12 cellular contexts compared by ENCODE assay signal in the genomic region with DNA sequence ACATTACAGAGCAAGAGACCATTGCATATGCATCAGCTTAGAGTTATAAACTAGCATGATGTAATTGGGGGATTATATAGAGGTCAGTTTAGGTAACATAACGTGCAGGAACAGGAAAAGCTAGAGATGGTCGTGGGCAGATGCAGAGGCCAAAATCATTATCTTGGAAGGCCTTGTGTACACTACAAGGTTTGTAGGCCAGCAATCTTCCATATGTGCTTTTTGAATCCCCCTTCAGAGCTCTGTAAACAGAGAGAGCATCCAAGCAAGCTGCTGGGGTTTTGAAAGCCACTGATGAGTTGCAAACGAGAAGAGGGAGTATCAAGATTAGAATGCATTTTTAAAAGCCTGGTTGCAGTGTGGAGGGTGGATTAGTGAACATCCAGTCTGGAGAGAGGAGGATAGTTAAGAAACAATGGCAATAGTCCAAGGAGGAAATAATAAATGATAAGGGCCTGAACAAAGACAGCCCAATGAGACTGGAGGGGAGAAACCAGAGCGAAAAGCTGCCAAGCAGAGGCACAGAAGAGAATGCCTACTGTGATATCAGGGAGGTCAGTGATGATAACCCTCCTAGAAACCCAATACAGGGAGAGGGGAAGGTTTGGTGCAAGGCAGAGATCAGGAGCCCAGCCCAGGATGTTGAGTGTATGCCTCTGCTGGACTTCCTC.
DNase-seq lines count a peak whose midpoint lies in the region; ATAC-seq and TF ChIP-seq lines count a peak whose summit lies in the region.
"Had no signal": no experiment of that assay in that cellular context is flagged by ENCODE, and none has a peak within 500 bp of the region (broad histone marks: within the 10 kb centered on the region; RNA-seq: fewer than 3 reads in every experiment).

No MANE protein-coding gene starts in this region.

- H3K27ac ChIP-seq in hepatocyte (no peak overlapping the region), colonic mucosa (no peak overlapping the region), GM23338 (ENCODE audit: low read depth) (no peak overlapping the region)

- H3K27me3 ChIP-seq in BE2C, result no peaks in the 10 kb centered on the region
- H3K27me3 ChIP-seq in hepatocyte, result no peaks in the 10 kb centered on the region
- H3K27me3 ChIP-seq in colonic mucosa, result no peaks in the 10 kb centered on the region
- H3K27me3 ChIP-seq in GM23338 (ENCODE audit: insufficient read depth), result no peaks in the 10 kb centered on the region

- ATAC-seq in T-helper 17 cell (no peak), GM23338 (no peak), HG03469 (IDR thresholded peaks at IDR 0.05; ENCODE audit: unreplicated experiment) (no peak)
- ATAC-seq: activated T-helper 17 cell treated with anti-CD3 and anti-CD28 coated beads, Interleukin-2, amount 50 U/mL, for 72 hours had no signal

- intact Hi-C loops in colonic mucosa (cut with DNase I), result no loop called here

- H4K20me1 ChIP-seq in hepatocyte (ENCODE audit: insufficient read depth, poor library complexity, severe bottlenecking) (no peaks in the 10 kb centered on the region), GM23338 (replicated peaks; ENCODE audit: insufficient read depth) (no peaks in the 10 kb centered on the region)

- H2AFZ ChIP-seq in hepatocyte, result no peak overlapping the region
- no peak overlapping the region for H2AFZ ChIP-seq in GM23338

- H3K4me2 ChIP-seq in hepatocyte (peak overlapping the region; percentile 42), GM23338 (no peak overlapping the region)

- H3K27ac Mint-ChIP-seq in T-helper 17 cell (peak overlapping the region; percentile 77), GM23338 (no peak overlapping the region)
- H3K27ac Mint-ChIP-seq: activated T-helper 17 cell treated with anti-CD3 and anti-CD28 coated beads, Interleukin-2, amount 50 U/mL, for 72 hours had no signal

- H3K9me3 ChIP-seq in BE2C, result no peaks in the 10 kb centered on the region
- no peaks in the 10 kb centered on the region for H3K9me3 ChIP-seq in T-helper 17 cell (ENCODE audit: control insufficient read depth, low read length, poor library complexity, severe bottlenecking)
- H3K9me3 ChIP-seq in hepatocyte (ENCODE audit: low read depth), result no peaks in the 10 kb centered on the region
- H3K9me3 ChIP-seq in colonic mucosa, result no peaks in the 10 kb centered on the region

- H3K9me3 Mint-ChIP-seq in GM23338, result no peaks in the 10 kb centered on the region
- H3K9me3 Mint-ChIP-seq: activated T-helper 17 cell treated with anti-CD3 and anti-CD28 coated beads, Interleukin-2, amount 50 U/mL, for 72 hours had no signal

- H3K4me1 Mint-ChIP-seq in T-helper 17 cell (peaks cover 11% of the 10 kb centered on the region), GM23338 (peaks cover 25% of the 10 kb centered on the region)
- H3K4me1 Mint-ChIP-seq: activated T-helper 17 cell treated with anti-CD3 and anti-CD28 coated beads, Interleukin-2, amount 50 U/mL, for 72 hours had no signal

- peaks cover 24% of the 10 kb centered on the region for H3K4me1 ChIP-seq in BE2C
- H3K4me1 ChIP-seq in hepatocyte (ENCODE audit: insufficient read depth), result peaks cover 5% of the 10 kb centered on the region
- no peaks in the 10 kb centered on the region for H3K4me1 ChIP-seq in colonic mucosa
- H3K4me1 ChIP-seq in GM23338 (ENCODE audit: insufficient read depth), result peaks cover 6% of the 10 kb centered on the region

- H3K27me3 Mint-ChIP-seq in T-helper 17 cell (no peaks in the 10 kb centered on the region), GM23338 (ENCODE audit: insufficient read depth, low read depth, poor library complexity) (peaks cover 1% of the 10 kb centered on the region)
- H3K27me3 Mint-ChIP-seq: activated T-helper 17 cell treated with anti-CD3 and anti-CD28 coated beads, Interleukin-2, amount 50 U/mL, for 72 hours had no signal

- H3K9me2 ChIP-seq in hepatocyte (replicated peaks; ENCODE audit: insufficient read depth) (no peaks in the 10 kb centered on the region), GM23338 (ENCODE audit: insufficient read depth) (0 out of 2 replicates have a peak, but pooled peaks cover 5% of the 10 kb centered on the region)

- WGBS in hepatocyte (ENCODE audit: low lambda C conversion rate, missing lambda C conversion rate), result 45% methylated on average over 4 of the region's 4 CpGs

- H3K79me2 ChIP-seq in hepatocyte (no peaks in the 10 kb centered on the region), GM23338 (replicated peaks; ENCODE audit: insufficient read depth) (no peaks in the 10 kb centered on the region)

- H3K36me3 Mint-ChIP-seq in T-helper 17 cell (ENCODE audit: low read depth), result peaks cover 20% of the 10 kb centered on the region
- H3K36me3 Mint-ChIP-seq in GM23338 (ENCODE audit: low read depth), result no peaks in the 10 kb centered on the region

- H3F3A ChIP-seq in GM23338 (replicated peaks; ENCODE audit: low read depth), result no peaks in the 10 kb centered on the region

- DNase-seq in BE2C (peak; percentile 32), NCI-H1092 (lab: John Stamatoyannopoulos, UW) (peak; percentile 44), T-helper 17 cell (no peak), hepatocyte (ENCODE audit: low spot score) (peak; percentile 8), colonic mucosa (no peak), GM23338 (ENCODE audit: low spot score) (no peak)
- no peak for DNase-seq in activated naive CD4-positive, alpha-beta T cell treated with anti-CD3 and anti-CD28 coated beads, Interleukin-2, amount 50 U/mL, for 16 hours
- DNase-seq: activated CD4-positive, alpha-beta T cell treated with anti-CD3 and anti-CD28 coated beads, Interleukin-2, amount 50 U/mL, for 1 hour; aorta; NCI-H2227 treated with DMSO at 0.1 percent for 48 hours had no signal

- no peak overlapping the region for H3K9ac ChIP-seq in colonic mucosa (ENCODE audit: low read depth in 2 of 2, low read length in 2 of 2)

- H3K36me3 ChIP-seq in BE2C (peaks cover 12% of the 10 kb centered on the region), hepatocyte (replicated peaks; ENCODE audit: insufficient read depth, low read depth) (no peaks in the 10 kb centered on the region), colonic mucosa (no peaks in the 10 kb centered on the region), GM23338 (ENCODE audit: insufficient read depth) (no peaks in the 10 kb centered on the region)

- H3K4me3 ChIP-seq in BE2C (ENCODE audit: low read depth, low read length), result no peak overlapping the region
- H3K4me3 ChIP-seq in hepatocyte, result no peak overlapping the region
- no peak overlapping the region for H3K4me3 ChIP-seq in colonic mucosa
- no peak overlapping the region for H3K4me3 ChIP-seq in GM23338

- H3K4me3 Mint-ChIP-seq in T-helper 17 cell (peak overlapping the region; percentile 41), GM23338 (no peak overlapping the region)
- H3K4me3 Mint-ChIP-seq: activated T-helper 17 cell treated with anti-CD3 and anti-CD28 coated beads, Interleukin-2, amount 50 U/mL, for 72 hours had no signal

- TF ChIP-seq CTCF in BE2C (IDR thresholded peaks at IDR 0.05; ENCODE audit: low read depth, low read length) (no peak), hepatocyte (IDR thresholded peaks at IDR 0.05; ENCODE audit: poor library complexity) (no peak), colonic mucosa (IDR thresholded peaks at IDR 0.05) (no peak), GM23338 (conservative IDR thresholded peaks at IDR 0.05; ENCODE audit: low read depth in 2 of 2) (no peak)

TF ChIP-seq in GM23338, 12 proteins besides CTCF, POLR2A, EP300 and RAD21 (continues in another document):
- TF ChIP-seq JUNB (IDR thresholded peaks at IDR 0.05; ENCODE audit: unreplicated experiment), result no peak
- TF ChIP-seq NANOG (IDR thresholded peaks at IDR 0.05; ENCODE audit: borderline replicate concordance), result no peak

Comparison
In these comparisons a context has a peak if more than half of its experiments do, and no peak if none do; other contexts are left out.
1. DNase-seq: peak in BE2C (single experiment), NCI-H1092 (single experiment) and hepatocyte (single experiment); none in T-helper 17 cell (0 of 3), colonic mucosa (single experiment), GM23338 (single experiment) and activated naive CD4-positive, alpha-beta T cell treated with anti-CD3 and anti-CD28 coated beads, Interleukin-2, amount 50 U/mL, for 16 hours (single experiment).